ENCODE assay signal across 8 cellular contexts in genomic region chr17:29619251-29619650, GRCh38. TPM values are rescaled to one million over a fixed set of nuclear protein-coding genes. Genes with fewer than 3 reads are reported as not detected.
DNase-seq lines count a peak whose midpoint lies in the region; ATAC-seq, FAIRE-seq and TF ChIP-seq lines count a peak whose summit lies in the region.

No MANE protein-coding gene starts in this region.

- no peak overlapping the region for H3K4me2 ChIP-seq in HepG2 (ENCODE audit: low read depth, low read length)

- no peaks in the 10 kb centered on the region for H3K79me2 ChIP-seq in HepG2 (ENCODE audit: insufficient read depth, low read length)

- no peak for DNase-seq in HepG2 (ENCODE audit: low spot score)
- no peak for DNase-seq in right lobe of liver
- peak; percentile 45 to 81 for DNase-seq in NCI-H526 (lab: John Stamatoyannopoulos, UW)
- peak; percentile 43 for DNase-seq in fibroblast of gingiva (ENCODE audit: low read depth)
- peak; percentile 24 to 80 for DNase-seq in tibial artery
- no peak for DNase-seq in transverse colon
- DNase-seq in OCI-M2 (lab: John Stamatoyannopoulos, UW; ENCODE audit: unreplicated experiment) = no peak
- no peak for DNase-seq in activated CD8-positive, alpha-beta memory T cell treated with anti-CD3 and anti-CD28 coated beads, Interleukin-2, amount 50 U/mL, for 48 hours

- H3K36me3 ChIP-seq in HepG2 (replicated peaks in 1 of 2; ENCODE audit: control insufficient read depth in 1 of 2, insufficient read depth in 2 of 2, low read length in 2 of 2) (no peaks in the 10 kb centered on the region), right lobe of liver (no peaks in the 10 kb centered on the region), tibial artery (no peaks in the 10 kb centered on the region), transverse colon (no peaks in the 10 kb centered on the region)

- TF ChIP-seq RAD21 in HepG2 (CRISPR knock-in tag; IDR thresholded peaks at IDR 0.05) = no peak

- no TSS peak for BruUV-seq in HepG2 (replicated peaks; lab: Mats Ljungman, UMichigan)

- no peak for TF ChIP-seq EP300 in HepG2 (IDR thresholded peaks at IDR 0.05; ENCODE audit: low read depth in 2 of 2, low read length in 2 of 2)
- TF ChIP-seq EP300 in HepG2 (CRISPR knock-in tag; IDR thresholded peaks at IDR 0.05; ENCODE audit: borderline replicate concordance) = no peak
- no peak for TF ChIP-seq EP300 in transverse colon (IDR thresholded peaks at IDR 0.05; ENCODE audit: low read depth)

- no peak for FAIRE-seq in HepG2 (lab: Jason Lieb, UNC)

- in situ Hi-C loops in HepG2 (cut with HindIII; ENCODE audit: extremely low pct_ligation_motif_present, low pct_unique_long_range_greater_than_20kb) = loop anchor here (5.0 kb wide), 1 partner anchor 37 kb away; no protein-coding TSS in a partner anchor
- in situ Hi-C loops in transverse colon (cut with MboI; ENCODE audit: low pct_ligation_motif_present in 1 of 4, low pct_unique_long_range_greater_than_20kb in 1 of 4, low sequenced_read_pairs in 3 of 4) = loop anchor here in 1 of 4 donors (25.0 kb wide), 1 partner anchor 318 kb away; the partner anchor contains the start of genes EFCAB5 and SSH2

- H3K27ac ChIP-seq in HepG2 (ENCODE audit: extremely low read length, insufficient read depth, low read length) (no peak overlapping the region), right lobe of liver (no peak overlapping the region), tibial artery (peak overlapping the region in 1 of 2 donors; percentile 38), transverse colon (no peak overlapping the region)

- H4K20me1 ChIP-seq in HepG2 (ENCODE audit: insufficient read depth, low read length) = no peaks in the 10 kb centered on the region

- TF ChIP-seq CTCF in HepG2 (CRISPR knock-in tag; IDR thresholded peaks at IDR 0.05) (peak; percentile 42), right lobe of liver (IDR thresholded peaks at IDR 0.05) (no peak), tibial artery (IDR thresholded peaks at IDR 0.05) (peak; percentile 21 to 34), transverse colon (IDR thresholded peaks at IDR 0.05) (no peak)

- TF ChIP-seq POLR2A in HepG2 (IDR thresholded peaks at IDR 0.05; ENCODE audit: insufficient read depth in 1 of 2, low read depth in 2 of 2, low read length in 2 of 2) (no peak), right lobe of liver (IDR thresholded peaks at IDR 0.05) (no peak), transverse colon (IDR thresholded peaks at IDR 0.05) (no peak)

- ATAC-seq in HepG2 (no peak), right lobe of liver (no peak)

- H3K9me3 ChIP-seq in HepG2 (ENCODE audit: low read length) = no peaks in the 10 kb centered on the region
- no peaks in the 10 kb centered on the region for H3K9me3 ChIP-seq in right lobe of liver
- no peaks in the 10 kb centered on the region for H3K9me3 ChIP-seq in tibial artery
- H3K9me3 ChIP-seq in transverse colon = no peaks in the 10 kb centered on the region

- intact Hi-C loops in HepG2 (cut with micrococcal nuclease; ENCODE audit: unreplicated experiment) = no loop called here
- intact Hi-C loops in right lobe of liver (cut with DNase I) = no loop called here
- intact Hi-C loops in tibial artery (cut with DNase I; ENCODE audit: low total_unique reads) = no loop called here
- intact Hi-C loops in transverse colon (cut with DNase I; ENCODE audit: low total_unique reads) = no loop called here

- no peak overlapping the region for H3K9ac ChIP-seq in HepG2 (ENCODE audit: insufficient read depth, low read depth, low read length)

- CTCF ChIA-PET in HepG2 (lab: Yijun Ruan, JAX; ENCODE audit: low intra/inter-chr PET ratio, low total read pairs) = interaction anchor here (2.6 kb wide), 1 partner anchor 160 kb away, joined by 10 read pairs; no protein-coding TSS in a partner anchor

- H3K4me1 ChIP-seq in HepG2 (ENCODE audit: insufficient read depth, low read length) (peaks cover 79% of the 10 kb centered on the region), right lobe of liver (peaks cover 0 to 39% (median 13%) of the 10 kb centered on the region in 4 donors), tibial artery (peaks cover 0 to 87% (median 67%) of the 10 kb centered on the region in 4 donors), transverse colon (peaks cover 40 to 63% (median 51%) of the 10 kb centered on the region in 4 donors)

- POLR2A ChIA-PET in HepG2 (lab: Yijun Ruan, JAX) = no interaction called here

- H3K27me3 ChIP-seq in HepG2 (ENCODE audit: control insufficient read depth in 1 of 2, insufficient read depth in 2 of 2, low read length in 2 of 2) = peaks cover 4 to 72% of the 10 kb centered on the region in 2 experiments
- H3K27me3 ChIP-seq in right lobe of liver = peaks cover 0 to 13% of the 10 kb centered on the region in 2 donors
- peaks cover 0 to 6% of the 10 kb centered on the region in 2 donors for H3K27me3 ChIP-seq in tibial artery
- peaks cover 18% of the 10 kb centered on the region for H3K27me3 ChIP-seq in transverse colon

- H2AFZ ChIP-seq in HepG2 (ENCODE audit: low read length) = no peak overlapping the region

- H3K4me3 ChIP-seq in HepG2 (replicated peaks in 1 of 3; ENCODE audit: insufficient read depth in 1 of 3, low read depth in 2 of 3, low read length in 3 of 3) = no peak overlapping the region
- H3K4me3 ChIP-seq in right lobe of liver = no peak overlapping the region
- no peak overlapping the region for H3K4me3 ChIP-seq in tibial artery
- no peak overlapping the region for H3K4me3 ChIP-seq in transverse colon

RNA-seq across cellular contexts. Expression of gene CORO6, which starts 3.5 kb away (rescaled TPM):
- total RNA-seq in HepG2 (2016; rRNA removed; fragmentation: Illumina TruSeq; extraction: Trizol) (0.42 TPM in 1 of 2 replicates, not detected in the other), right lobe of liver (1 to 10 TPM in 2 of 6 experiments, under 1 TPM in 4; 0.37 to 5.1 (median 0.81) TPM), transverse colon (10 to 100 TPM; 12.2 to 37.4 (median 13.9) TPM)
- 0.10 TPM in 1 of 2 replicates, not detected in the other for total RNA-seq in HepG2 (2016; cell fraction: cytosol; rRNA removed; fragmentation: Illumina TruSeq; extraction: Trizol; ENCODE audit: low read depth)
- total RNA-seq in HepG2 (2016; cell fraction: insoluble cytoplasmic fraction; rRNA removed; fragmentation: Illumina TruSeq; extraction: Trizol) = 0.15 and 0.39 TPM in 2 replicates
- total RNA-seq in HepG2 (2016; cell fraction: membrane; rRNA removed; fragmentation: Illumina TruSeq; extraction: Trizol) = 0.14 TPM in 1 of 2 replicates, not detected in the other
- total RNA-seq in HepG2 (2016; cell fraction: nucleus; rRNA removed; fragmentation: Illumina TruSeq; extraction: Trizol) = 0.38 and 0.71 TPM in 2 replicates
- 0.82 and 1.2 TPM in 2 replicates for polyA plus RNA-seq in HepG2 (2011; rRNA removed)
- 0.20 and 0.22 TPM in 2 replicates for polyA plus RNA-seq in HepG2 (2011; cell fraction: cytosol; rRNA removed)
- polyA plus RNA-seq in HepG2 (2011; cell fraction: nucleus; rRNA removed) = 10.2 and 12.8 TPM in 2 replicates
- 0.16 and 0.25 TPM in 2 replicates for polyA plus RNA-seq in HepG2 (2012)
- polyA plus RNA-seq in HepG2 (2016; cell fraction: cytosol; fragmentation: Illumina TruSeq; extraction: Trizol; ENCODE audit: low read depth) = 0.12 TPM in 1 of 2 replicates, not detected in the other
- 0.20 TPM in 1 of 2 replicates, not detected in the other for polyA plus RNA-seq in HepG2 (2016; cell fraction: insoluble cytoplasmic fraction; fragmentation: Illumina TruSeq; extraction: Trizol; ENCODE audit: low read depth)
- polyA plus RNA-seq in HepG2 (2016; cell fraction: membrane; fragmentation: Illumina TruSeq; extraction: Trizol; ENCODE audit: low read depth) = not detected in 2 replicates
- polyA plus RNA-seq in HepG2 (2016; cell fraction: nucleus; fragmentation: Illumina TruSeq; extraction: Trizol; ENCODE audit: insufficient read depth, low read depth) = 0.96 and 2.4 TPM in 2 replicates
- polyA minus RNA-seq in HepG2 (2011; rRNA and poly(A)+ RNA removed; ENCODE audit: low replicate concordance) = 4.6 TPM in 1 of 2 replicates, not detected in the other
- polyA minus RNA-seq in HepG2 (2011; cell fraction: cytosol; rRNA and poly(A)+ RNA removed) = not detected in 2 replicates
- 0.50 and 0.52 TPM in 2 replicates for polyA minus RNA-seq in HepG2 (2011; cell fraction: nucleus; rRNA and poly(A)+ RNA removed)

RNA-seq across cellular contexts. Expression of gene ANKRD13B, which starts 26.3 kb away (rescaled TPM):
- total RNA-seq in HepG2 (2016; rRNA removed; fragmentation: Illumina TruSeq; extraction: Trizol) (1.6 and 1.7 TPM in 2 replicates), right lobe of liver (1 to 10 TPM in 1 of 6 experiments, under 1 TPM in 5; 0.37 to 1.6 (median 0.88) TPM), transverse colon (1 to 10 TPM; 2.9 to 8.6 (median 5.6) TPM)
- 0.71 and 0.79 TPM in 2 replicates for total RNA-seq in HepG2 (2016; cell fraction: cytosol; rRNA removed; fragmentation: Illumina TruSeq; extraction: Trizol; ENCODE audit: low read depth)
- total RNA-seq in HepG2 (2016; cell fraction: insoluble cytoplasmic fraction; rRNA removed; fragmentation: Illumina TruSeq; extraction: Trizol) = 0.76 and 1.6 TPM in 2 replicates
- 1.5 and 1.9 TPM in 2 replicates for total RNA-seq in HepG2 (2016; cell fraction: membrane; rRNA removed; fragmentation: Illumina TruSeq; extraction: Trizol)
- total RNA-seq in HepG2 (2016; cell fraction: nucleus; rRNA removed; fragmentation: Illumina TruSeq; extraction: Trizol) = 2.0 and 2.4 TPM in 2 replicates
- polyA plus RNA-seq in HepG2 (2011; rRNA removed) = 1.8 and 2.2 TPM in 2 replicates
- polyA plus RNA-seq in HepG2 (2011; cell fraction: cytosol; rRNA removed) = 0.83 and 1.4 TPM in 2 replicates
- 9.9 and 14.7 TPM in 2 replicates for polyA plus RNA-seq in HepG2 (2011; cell fraction: nucleus; rRNA removed)
- polyA plus RNA-seq in HepG2 (2012) = 1.2 and 2.1 TPM in 2 replicates
- polyA plus RNA-seq in HepG2 (2016; cell fraction: cytosol; fragmentation: Illumina TruSeq; extraction: Trizol; ENCODE audit: low read depth) = 0.67 and 0.84 TPM in 2 replicates
- polyA plus RNA-seq in HepG2 (2016; cell fraction: insoluble cytoplasmic fraction; fragmentation: Illumina TruSeq; extraction: Trizol; ENCODE audit: low read depth) = 1.7 and 2.2 TPM in 2 replicates
- 1.7 and 1.9 TPM in 2 replicates for polyA plus RNA-seq in HepG2 (2016; cell fraction: membrane; fragmentation: Illumina TruSeq; extraction: Trizol; ENCODE audit: low read depth)
- 6.1 and 8.4 TPM in 2 replicates for polyA plus RNA-seq in HepG2 (2016; cell fraction: nucleus; fragmentation: Illumina TruSeq; extraction: Trizol; ENCODE audit: insufficient read depth, low read depth)
- 3.0 and 21.2 TPM in 2 replicates for polyA minus RNA-seq in HepG2 (2011; rRNA and poly(A)+ RNA removed; ENCODE audit: low replicate concordance)
- polyA minus RNA-seq in HepG2 (2011; cell fraction: cytosol; rRNA and poly(A)+ RNA removed) = 1.5 and 1.8 TPM in 2 replicates
- polyA minus RNA-seq in HepG2 (2011; cell fraction: nucleus; rRNA and poly(A)+ RNA removed) = 0.75 and 1.8 TPM in 2 replicates

RNA-seq across cellular contexts. Expression of gene GIT1, which starts 29.8 kb away (rescaled TPM):
- total RNA-seq in HepG2 (2016; rRNA removed; fragmentation: Illumina TruSeq; extraction: Trizol) = 12.9 and 14.2 TPM in 2 replicates
- total RNA-seq in HepG2 (2016; cell fraction: cytosol; rRNA removed; fragmentation: Illumina TruSeq; extraction: Trizol; ENCODE audit: low read depth) = 6.7 and 9.1 TPM in 2 replicates
- total RNA-seq in HepG2 (2016; cell fraction: insoluble cytoplasmic fraction; rRNA removed; fragmentation: Illumina TruSeq; extraction: Trizol) = 11.3 and 13.5 TPM in 2 replicates
- 23.5 and 27.1 TPM in 2 replicates for total RNA-seq in HepG2 (2016; cell fraction: membrane; rRNA removed; fragmentation: Illumina TruSeq; extraction: Trizol)
- total RNA-seq in HepG2 (2016; cell fraction: nucleus; rRNA removed; fragmentation: Illumina TruSeq; extraction: Trizol) = 11.7 and 17.3 TPM in 2 replicates
- 30.8 and 31.5 TPM in 2 replicates for polyA plus RNA-seq in HepG2 (2011; rRNA removed)
- 17.1 and 24.2 TPM in 2 replicates for polyA plus RNA-seq in HepG2 (2011; cell fraction: cytosol; rRNA removed)
- 56.8 and 69.2 TPM in 2 replicates for polyA plus RNA-seq in HepG2 (2011; cell fraction: nucleus; rRNA removed)
- 15.9 and 22.4 TPM in 2 replicates for polyA plus RNA-seq in HepG2 (2012)
- 12.0 and 13.0 TPM in 2 replicates for polyA plus RNA-seq in HepG2 (2016; cell fraction: cytosol; fragmentation: Illumina TruSeq; extraction: Trizol; ENCODE audit: low read depth)
- 17.0 and 22.9 TPM in 2 replicates for polyA plus RNA-seq in HepG2 (2016; cell fraction: insoluble cytoplasmic fraction; fragmentation: Illumina TruSeq; extraction: Trizol; ENCODE audit: low read depth)
- polyA plus RNA-seq in HepG2 (2016; cell fraction: membrane; fragmentation: Illumina TruSeq; extraction: Trizol; ENCODE audit: low read depth) = 26.3 and 34.9 TPM in 2 replicates
- 31.9 and 33.9 TPM in 2 replicates for polyA plus RNA-seq in HepG2 (2016; cell fraction: nucleus; fragmentation: Illumina TruSeq; extraction: Trizol; ENCODE audit: insufficient read depth, low read depth)
- polyA minus RNA-seq in HepG2 (2011; rRNA and poly(A)+ RNA removed; ENCODE audit: low replicate concordance) = 51.4 and 110 TPM in 2 replicates
- polyA minus RNA-seq in HepG2 (2011; cell fraction: cytosol; rRNA and poly(A)+ RNA removed) = 17.5 and 20.2 TPM in 2 replicates
- 22.8 and 25.5 TPM in 2 replicates for polyA minus RNA-seq in HepG2 (2011; cell fraction: nucleus; rRNA and poly(A)+ RNA removed)
- 10 to 100 TPM in 2 of 6 experiments, 1 to 10 TPM in 4; 7.1 to 15.9 (median 8.7) TPM for total RNA-seq in right lobe of liver
- total RNA-seq in transverse colon = 10 to 100 TPM; 39.2 to 71.8 (median 41.3) TPM

RNA-seq across cellular contexts. Expression of gene TP53I13, which starts 50.8 kb away (rescaled TPM):
- total RNA-seq in HepG2 (2016; rRNA removed; fragmentation: Illumina TruSeq; extraction: Trizol) (9.9 and 25.7 TPM in 2 replicates), right lobe of liver (10 to 100 TPM; 16.8 to 52.4 (median 38.4) TPM), transverse colon (100 to 1,000 TPM in 1 of 4 donors, 10 to 100 TPM in 3; 47.8 to 144 (median 87.7) TPM)
- total RNA-seq in HepG2 (2016; cell fraction: cytosol; rRNA removed; fragmentation: Illumina TruSeq; extraction: Trizol; ENCODE audit: low read depth) = 17.6 and 23.7 TPM in 2 replicates
- 9.5 and 27.0 TPM in 2 replicates for total RNA-seq in HepG2 (2016; cell fraction: insoluble cytoplasmic fraction; rRNA removed; fragmentation: Illumina TruSeq; extraction: Trizol)
- 15.6 and 16.0 TPM in 2 replicates for total RNA-seq in HepG2 (2016; cell fraction: membrane; rRNA removed; fragmentation: Illumina TruSeq; extraction: Trizol)
- 23.1 and 26.1 TPM in 2 replicates for total RNA-seq in HepG2 (2016; cell fraction: nucleus; rRNA removed; fragmentation: Illumina TruSeq; extraction: Trizol)
- 16.9 and 29.2 TPM in 2 replicates for polyA plus RNA-seq in HepG2 (2011; rRNA removed)
- 15.5 and 31.8 TPM in 2 replicates for polyA plus RNA-seq in HepG2 (2011; cell fraction: cytosol; rRNA removed)
- polyA plus RNA-seq in HepG2 (2011; cell fraction: nucleus; rRNA removed) = 136 and 174 TPM in 2 replicates
- 12.7 and 18.1 TPM in 2 replicates for polyA plus RNA-seq in HepG2 (2012)
- 9.2 and 10.2 TPM in 2 replicates for polyA plus RNA-seq in HepG2 (2016; cell fraction: cytosol; fragmentation: Illumina TruSeq; extraction: Trizol; ENCODE audit: low read depth)
- polyA plus RNA-seq in HepG2 (2016; cell fraction: insoluble cytoplasmic fraction; fragmentation: Illumina TruSeq; extraction: Trizol; ENCODE audit: low read depth) = 8.5 and 9.5 TPM in 2 replicates
- 10.4 and 10.9 TPM in 2 replicates for polyA plus RNA-seq in HepG2 (2016; cell fraction: membrane; fragmentation: Illumina TruSeq; extraction: Trizol; ENCODE audit: low read depth)
- 51.8 and 59.8 TPM in 2 replicates for polyA plus RNA-seq in HepG2 (2016; cell fraction: nucleus; fragmentation: Illumina TruSeq; extraction: Trizol; ENCODE audit: insufficient read depth, low read depth)
- 25.1 and 43.5 TPM in 2 replicates for polyA minus RNA-seq in HepG2 (2011; rRNA and poly(A)+ RNA removed; ENCODE audit: low replicate concordance)
- polyA minus RNA-seq in HepG2 (2011; cell fraction: cytosol; rRNA and poly(A)+ RNA removed) = 18.8 and 20.0 TPM in 2 replicates
- 16.1 and 22.5 TPM in 2 replicates for polyA minus RNA-seq in HepG2 (2011; cell fraction: nucleus; rRNA and poly(A)+ RNA removed)

RNA-seq across cellular contexts. Expression of gene ABHD15, which starts 52.4 kb away (rescaled TPM):
- total RNA-seq in HepG2 (2016; rRNA removed; fragmentation: Illumina TruSeq; extraction: Trizol) (4.8 and 7.7 TPM in 2 replicates), right lobe of liver (10 to 100 TPM in 5 of 6 experiments, 1 to 10 TPM in 1; 7.8 to 27.1 (median 13.7) TPM), transverse colon (10 to 100 TPM; 18.7 to 38.0 (median 24.6) TPM)
- 0.44 and 0.91 TPM in 2 replicates for total RNA-seq in HepG2 (2016; cell fraction: cytosol; rRNA removed; fragmentation: Illumina TruSeq; extraction: Trizol; ENCODE audit: low read depth)
- total RNA-seq in HepG2 (2016; cell fraction: insoluble cytoplasmic fraction; rRNA removed; fragmentation: Illumina TruSeq; extraction: Trizol) = 5.0 and 7.3 TPM in 2 replicates
- 3.2 and 3.6 TPM in 2 replicates for total RNA-seq in HepG2 (2016; cell fraction: membrane; rRNA removed; fragmentation: Illumina TruSeq; extraction: Trizol)
- 6.6 and 6.7 TPM in 2 replicates for total RNA-seq in HepG2 (2016; cell fraction: nucleus; rRNA removed; fragmentation: Illumina TruSeq; extraction: Trizol)
- 2.4 and 2.9 TPM in 2 replicates for polyA plus RNA-seq in HepG2 (2011; rRNA removed)
- polyA plus RNA-seq in HepG2 (2011; cell fraction: cytosol; rRNA removed) = 2.6 and 2.7 TPM in 2 replicates
- 2.3 and 2.7 TPM in 2 replicates for polyA plus RNA-seq in HepG2 (2011; cell fraction: nucleus; rRNA removed)
- 2.3 and 2.8 TPM in 2 replicates for polyA plus RNA-seq in HepG2 (2012)
- 0.60 and 0.61 TPM in 2 replicates for polyA plus RNA-seq in HepG2 (2016; cell fraction: cytosol; fragmentation: Illumina TruSeq; extraction: Trizol; ENCODE audit: low read depth)
- polyA plus RNA-seq in HepG2 (2016; cell fraction: insoluble cytoplasmic fraction; fragmentation: Illumina TruSeq; extraction: Trizol; ENCODE audit: low read depth) = 4.7 and 5.2 TPM in 2 replicates
- 1.9 and 2.1 TPM in 2 replicates for polyA plus RNA-seq in HepG2 (2016; cell fraction: membrane; fragmentation: Illumina TruSeq; extraction: Trizol; ENCODE audit: low read depth)
- 8.6 and 9.0 TPM in 2 replicates for polyA plus RNA-seq in HepG2 (2016; cell fraction: nucleus; fragmentation: Illumina TruSeq; extraction: Trizol; ENCODE audit: insufficient read depth, low read depth)
- polyA minus RNA-seq in HepG2 (2011; rRNA and poly(A)+ RNA removed; ENCODE audit: low replicate concordance) = 9.2 and 15.6 TPM in 2 replicates
- polyA minus RNA-seq in HepG2 (2011; cell fraction: cytosol; rRNA and poly(A)+ RNA removed) = 2.6 and 3.4 TPM in 2 replicates
- polyA minus RNA-seq in HepG2 (2011; cell fraction: nucleus; rRNA and poly(A)+ RNA removed) = 3.6 and 5.5 TPM in 2 replicates

Comparison
In these comparisons a context has a peak if more than half of its experiments do, and no peak if none do; other contexts are left out.
1. CTCF ChIP-seq: peak in HepG2 (single experiment) and tibial artery (2 of 2); none in right lobe of liver (0 of 4) and transverse colon (0 of 5).
2. DNase-seq: peak in NCI-H526 (2 of 2), fibroblast of gingiva (single experiment) and tibial artery (2 of 2); none in HepG2 (single experiment), right lobe of liver (0 of 3), transverse colon (single experiment), OCI-M2 (single experiment) and activated CD8-positive, alpha-beta memory T cell treated with anti-CD3 and anti-CD28 coated beads, Interleukin-2, amount 50 U/mL, for 48 hours (single experiment).